ENCODE assay signal across 7 cellular contexts in genomic region chr4:85474356-85474755, GRCh38. TPM values are rescaled to one million over a fixed set of nuclear protein-coding genes. Genes with fewer than 3 reads are reported as not detected.
DNase-seq lines count a peak whose midpoint lies in the region; ATAC-seq and TF ChIP-seq lines count a peak whose summit lies in the region.

No MANE protein-coding gene starts in this region.

- 43 to 54% methylated on average over 4 of the region's 4 CpGs for WGBS in transverse colon (ENCODE audit: low coverage in 1 of 2), 2 donors

- H3K36me3 ChIP-seq in MG63 = no peaks in the 10 kb centered on the region
- no peaks in the 10 kb centered on the region for H3K36me3 ChIP-seq in transverse colon

- no peak for TF ChIP-seq EP300 in transverse colon (IDR thresholded peaks at IDR 0.05; ENCODE audit: low read depth)

- no peaks in the 10 kb centered on the region for H3K27me3 ChIP-seq in MG63
- H3K27me3 ChIP-seq in mononuclear cell (ENCODE audit: insufficient read depth, low read length) = no peaks in the 10 kb centered on the region
- H3K27me3 ChIP-seq in transverse colon = no peaks in the 10 kb centered on the region

- TF ChIP-seq CTCF in cardiac fibroblast (IDR thresholded peaks at IDR 0.05; ENCODE audit: low read depth, low read length) = no peak
- TF ChIP-seq CTCF in transverse colon (IDR thresholded peaks at IDR 0.05) = no peak

- DNase-seq in MG63 = no peak
- no peak for DNase-seq in cardiac fibroblast (ENCODE audit: low read depth in 2 of 2)
- DNase-seq in transverse colon = no peak
- no peak for DNase-seq in activated CD4-positive, alpha-beta T cell treated with anti-CD3 and anti-CD28 coated beads for 4 hours
- DNase-seq in activated effector memory CD4-positive, alpha-beta T cell treated with anti-CD3 and anti-CD28 coated beads, Interleukin-2, amount 50 U/mL, for 16 hours = no peak

- TF ChIP-seq POLR2A in transverse colon (IDR thresholded peaks at IDR 0.05) = no peak

- in situ Hi-C loops in transverse colon (cut with MboI; ENCODE audit: low pct_ligation_motif_present in 1 of 4, low pct_unique_long_range_greater_than_20kb in 1 of 4, low sequenced_read_pairs in 3 of 4) = no loop called here

- intact Hi-C loops in transverse colon (cut with DNase I; ENCODE audit: low total_unique reads) = no loop called here

- no peak for ATAC-seq in HG02884 (IDR thresholded peaks at IDR 0.05; ENCODE audit: unreplicated experiment)

- H3K4me3 ChIP-seq in MG63 (peak overlapping the region; percentile 67), cardiac fibroblast (replicated peaks in 1 of 2; ENCODE audit: low read depth in 2 of 2, low read length in 2 of 2) (peak overlapping the region; percentile 73 to 81), mononuclear cell (ENCODE audit: low read length) (peak overlapping the region; percentile 57), transverse colon (peak overlapping the region in 3 of 4 donors; percentile 44 to 59 (median 48))

- H3K9me3 ChIP-seq in MG63 (no peaks in the 10 kb centered on the region), mononuclear cell (ENCODE audit: low read depth, low read length) (no peaks in the 10 kb centered on the region), transverse colon (no peaks in the 10 kb centered on the region)

- H3K27ac ChIP-seq in transverse colon = peak overlapping the region; percentile 69 to 82 (median 74)

- peaks cover 23% of the 10 kb centered on the region for H3K4me1 ChIP-seq in mononuclear cell (ENCODE audit: insufficient read depth, low read length)
- peaks cover 0 to 8% (median 3%) of the 10 kb centered on the region in 4 donors for H3K4me1 ChIP-seq in transverse colon

RNA-seq across cellular contexts. Expression of gene ARHGAP24, which starts 0.6 kb away (rescaled TPM):
- 1.5 and 4.7 TPM in 2 replicates for total RNA-seq in MG63 (2014; rRNA removed; shearing (Covaris generic); ENCODE audit: low replicate concordance)
- total RNA-seq in mononuclear cell (32.1 TPM), transverse colon (10 to 100 TPM in 2 of 4 donors, 1 to 10 TPM in 2; 4.2 to 32.0 (median 12.6) TPM)
